Comparison of ENCODE assay signal across 9 cellular contexts in the genomic region with DNA sequence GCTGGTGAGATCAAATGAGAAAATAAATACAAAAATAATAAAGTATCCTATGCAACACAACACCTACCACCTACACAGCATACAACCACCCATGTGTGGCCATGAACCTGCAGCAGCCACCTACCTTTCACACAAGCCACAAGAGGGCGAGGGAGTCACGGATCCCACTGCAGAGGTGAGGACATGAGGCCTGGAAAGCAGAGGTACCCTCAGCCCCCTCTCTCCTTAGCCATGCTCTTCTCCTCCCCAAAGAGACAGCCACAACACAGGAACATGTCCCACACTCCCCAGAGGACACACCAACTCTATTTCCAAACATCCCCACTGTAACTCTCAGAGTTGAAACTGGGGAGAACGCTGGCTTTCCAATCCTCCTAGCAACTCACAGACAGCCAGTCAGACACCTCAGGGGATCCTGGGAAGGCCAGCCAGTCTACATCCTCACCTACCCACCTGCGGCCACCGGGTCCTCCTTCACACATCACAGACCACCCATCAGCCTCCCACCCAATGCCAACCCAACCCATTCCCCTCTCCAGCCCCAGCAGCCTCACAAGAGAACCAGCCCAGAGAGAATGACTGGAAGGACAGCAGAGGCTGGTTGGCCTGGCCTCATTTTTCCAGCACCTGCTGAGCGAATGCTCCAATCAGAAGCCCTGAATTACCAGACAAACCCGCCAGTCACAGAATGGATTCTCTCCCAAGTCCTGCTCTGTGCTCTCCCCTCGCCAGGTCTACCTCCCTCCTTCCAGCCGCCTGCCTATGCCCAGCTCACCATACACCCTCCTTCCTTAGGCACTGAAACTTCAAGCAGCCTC. TPM values are rescaled to one million over a fixed set of nuclear protein-coding genes. Genes with fewer than 3 reads are reported as not detected.
DNase-seq lines count a peak whose midpoint lies in the region; ATAC-seq, FAIRE-seq and TF ChIP-seq lines count a peak whose summit lies in the region.
"Had no signal": no experiment of that assay in that cellular context is flagged by ENCODE, and none has a peak within 500 bp of the region (broad histone marks: within the 10 kb centered on the region; RNA-seq: fewer than 3 reads in every experiment).

No MANE protein-coding gene starts in this region.

- DNase-seq in GM10248 (ENCODE audit: extremely low spot score) (no peak), brain microvascular endothelial cell (no peak), mucosa of descending colon (no peak), small intestine (no peak), foreskin fibroblast (no peak), SKM-1 treated with dmso at 0.1 percent for 144 hours (lab: John Stamatoyannopoulos, UW; ENCODE audit: unreplicated experiment) (no peak)
- no peak for DNase-seq in activated naive CD8-positive, alpha-beta T cell treated with anti-CD3 and anti-CD28 coated beads for 36 hours
- DNase-seq: Right ventricle myocardium superior had no signal

- in situ Hi-C loops in brain microvascular endothelial cell (cut with HindIII; ENCODE audit: low pct_ligation_motif_present, low sequenced_read_pairs) = no loop called here

- peak; percentile 29 for TF ChIP-seq CTCF in GM10248 (IDR thresholded peaks at IDR 0.05; ENCODE audit: control extremely low read depth, extremely low read depth, low read depth, missing control alignments)
- TF ChIP-seq CTCF in brain microvascular endothelial cell (IDR thresholded peaks at IDR 0.05; ENCODE audit: low read depth, low read length, missing control alignments) = peak; percentile 34
- no peak for TF ChIP-seq CTCF in mucosa of descending colon (IDR thresholded peaks at IDR 0.05)
- no peak for TF ChIP-seq CTCF in foreskin fibroblast (IDR thresholded peaks at IDR 0.05; ENCODE audit: low read depth, low read length)

- no peaks in the 10 kb centered on the region for H3K9me3 Mint-ChIP-seq in activated naive CD8-positive, alpha-beta T cell treated with anti-CD3 and anti-CD28 coated beads for 36 hours

- no peaks in the 10 kb centered on the region for H3K4me1 Mint-ChIP-seq in activated naive CD8-positive, alpha-beta T cell treated with anti-CD3 and anti-CD28 coated beads for 36 hours

- no peaks in the 10 kb centered on the region for H3K27me3 ChIP-seq in brain microvascular endothelial cell (replicated peaks)
- H3K27me3 ChIP-seq in small intestine (ENCODE audit: control insufficient read depth in 2 of 2, insufficient read depth in 2 of 2, low read length in 2 of 2) = no peaks in the 10 kb centered on the region

- H3K9me3 ChIP-seq in mucosa of descending colon = no peaks in the 10 kb centered on the region
- no peaks in the 10 kb centered on the region for H3K9me3 ChIP-seq in small intestine (ENCODE audit: control insufficient read depth, low read depth)

- CTCF ChIA-PET in GM10248 (lab: Yijun Ruan, JAX) = no interaction called here

- POLR2A ChIA-PET in GM10248 (lab: Yijun Ruan, JAX) = no interaction called here

- H3K4me1 ChIP-seq in mucosa of descending colon (ENCODE audit: low read depth) = peaks cover 14% of the 10 kb centered on the region
- peaks cover 0 to 14% of the 10 kb centered on the region in 2 donors for H3K4me1 ChIP-seq in small intestine (ENCODE audit: control insufficient read depth in 2 of 2, insufficient read depth in 1 of 2, low read depth in 1 of 2, low read length in 1 of 2)

- peak; percentile 38 for ATAC-seq in HG02798 (IDR thresholded peaks at IDR 0.05; ENCODE audit: poor library complexity, unreplicated experiment)
- peak; percentile 39 for ATAC-seq in mucosa of descending colon

- H3K36me3 Mint-ChIP-seq in activated naive CD8-positive, alpha-beta T cell treated with anti-CD3 and anti-CD28 coated beads for 36 hours = no peaks in the 10 kb centered on the region

- H3K27ac ChIP-seq in brain microvascular endothelial cell = no peak overlapping the region
- no peak overlapping the region for H3K27ac ChIP-seq in small intestine (ENCODE audit: low read depth in 1 of 2, low read length in 1 of 2)

- 89 to 92% (median 92%) methylated on average over 9 of the region's 9 CpGs for WGBS in small intestine, 3 donors

- no peak overlapping the region for H3K4me3 Mint-ChIP-seq in activated naive CD8-positive, alpha-beta T cell treated with anti-CD3 and anti-CD28 coated beads for 36 hours

- intact Hi-C loops in mucosa of descending colon (cut with DNase I, micrococcal nuclease) = no loop called here

- peaks cover 3% of the 10 kb centered on the region for H3K27me3 Mint-ChIP-seq in activated naive CD8-positive, alpha-beta T cell treated with anti-CD3 and anti-CD28 coated beads for 36 hours

- no peaks in the 10 kb centered on the region for H3K36me3 ChIP-seq in brain microvascular endothelial cell (replicated peaks)
- no peaks in the 10 kb centered on the region for H3K36me3 ChIP-seq in mucosa of descending colon (ENCODE audit: low read depth)
- H3K36me3 ChIP-seq in small intestine (ENCODE audit: control insufficient read depth in 2 of 2, insufficient read depth in 2 of 2, low read length in 2 of 2) = no peaks in the 10 kb centered on the region

- H3K27ac Mint-ChIP-seq in activated naive CD8-positive, alpha-beta T cell treated with anti-CD3 and anti-CD28 coated beads for 36 hours = no peak overlapping the region

- no peak overlapping the region for H3K4me3 ChIP-seq in brain microvascular endothelial cell (ENCODE audit: low read depth, low read length)
- no peak overlapping the region for H3K4me3 ChIP-seq in mucosa of descending colon
- H3K4me3 ChIP-seq in small intestine (ENCODE audit: low read depth in 1 of 2, low read length in 2 of 2) = no peak overlapping the region
- H3K4me3 ChIP-seq in foreskin fibroblast (ENCODE audit: low read depth in 1 of 2, low read length in 2 of 2) = no peak overlapping the region

- no peak for FAIRE-seq in small intestine (lab: Jason Lieb, UNC)

RNA-seq across cellular contexts. Expression of gene DLG5, which starts 18.4 kb away (rescaled TPM):
- total RNA-seq in mucosa of descending colon = 10 to 100 TPM; 28.9 to 78.3 (median 35.1) TPM
- 10 to 100 TPM in 1 of 3 donors, 1 to 10 TPM in 2; 7.8 to 13.9 (median 8.9) TPM for polyA plus RNA-seq in small intestine
- total RNA-seq in activated naive CD8-positive, alpha-beta T cell treated with anti-CD3 and anti-CD28 coated beads for 36 hours = 1 to 10 TPM; 1.6 to 2.1 TPM

Comparison
In these comparisons a context has a peak if more than half of its experiments do, and no peak if none do; other contexts are left out.
1. CTCF ChIP-seq: peak in GM10248 (single experiment) and brain microvascular endothelial cell (single experiment); none in mucosa of descending colon (single experiment) and foreskin fibroblast (single experiment).
2. RNA of gene DLG5, which starts 18.4 kb away (total RNA-seq): 28.9 to 78.3 TPM in mucosa of descending colon; 1.6 to 2.1 TPM in activated naive CD8-positive, alpha-beta T cell treated with anti-CD3 and anti-CD28 coated beads for 36 hours; every median in the first group is over 4 times any median in the second.